ENCODE assay signal across 31 cellular contexts in genomic region chr11:87072787-87073186, GRCh38. TPM values are rescaled to one million over a fixed set of nuclear protein-coding genes. Genes with fewer than 3 reads are reported as not detected.
A peak's percentile ranks its signal among the peaks of the same experiment; 100 is the strongest.
DNase-seq lines count a peak whose midpoint lies in the region; ATAC-seq and TF ChIP-seq lines count a peak whose summit lies in the region.
"Had no signal": no experiment of that assay in that cellular context is flagged by ENCODE, and none has a peak within 500 bp of the region (broad histone marks: within the 10 kb centered on the region; RNA-seq: fewer than 3 reads in every experiment).

No MANE protein-coding gene starts in this region.

- H3K4me1 ChIP-seq in PC-3 (ENCODE audit: insufficient read depth, low read length) = 0 out of 2 replicates have a peak, but pooled peaks cover 8% of the 10 kb centered on the region
- H3K4me1 ChIP-seq: A549, BE2C, Caco-2 had no signal

- H3K4me1 Mint-ChIP-seq in central memory CD8-positive, alpha-beta T cell = no peaks in the 10 kb centered on the region
- H3K4me1 Mint-ChIP-seq: B cell; CD8-positive, alpha-beta memory T cell had no signal

- H3K36me3 Mint-ChIP-seq in central memory CD8-positive, alpha-beta T cell (ENCODE audit: insufficient read depth) = peaks cover 11% of the 10 kb centered on the region

- H3K27me3 Mint-ChIP-seq in central memory CD8-positive, alpha-beta T cell = no peaks in the 10 kb centered on the region
- H3K27me3 Mint-ChIP-seq: B cell; CD4-positive, alpha-beta memory T cell; CD4-positive, alpha-beta T cell; CD4-positive, CD25-positive, alpha-beta regulatory T cell; CD8-positive, alpha-beta memory T cell had no signal

- no peaks in the 10 kb centered on the region for H3K79me2 ChIP-seq in PC-3 (ENCODE audit: low read length)

- BruUV-seq in PC-3 (replicated peaks; lab: Mats Ljungman, UMichigan) = no TSS peak

- H2AFZ ChIP-seq in PC-3 (ENCODE audit: low read length) = no peak overlapping the region

- peaks cover 29% of the 10 kb centered on the region for H3K36me3 ChIP-seq in PC-3 (ENCODE audit: low read depth, low read length)

- H3F3A ChIP-seq in PC-3 (ENCODE audit: low read length, unreplicated experiment) = no peaks in the 10 kb centered on the region

- H3K27ac Mint-ChIP-seq in central memory CD8-positive, alpha-beta T cell (ENCODE audit: low read depth) = peak overlapping the region; percentile 22
- H3K27ac Mint-ChIP-seq: B cell; CD4-positive, alpha-beta memory T cell; CD4-positive, alpha-beta T cell; CD4-positive, CD25-positive, alpha-beta regulatory T cell; CD8-positive, alpha-beta memory T cell; CD8-positive, alpha-beta T cell had no signal

- no peak for TF ChIP-seq CTCF in PC-3 (conservative IDR thresholded peaks at IDR 0.05; ENCODE audit: low read depth, low read length)

- intact Hi-C loops in PC-3 (cut with micrococcal nuclease) = loop anchor here (2.0 kb wide), 1 partner anchor 34 kb away; no protein-coding TSS in a partner anchor

- no peak overlapping the region for H3K9ac ChIP-seq in PC-3 (ENCODE audit: low read length)
- H3K9ac ChIP-seq: BLaER1; BLaER1 treated with 17β-estradiol and CSF1 and Interleukin-3, amounts not matched to agents 10 nM and 100 nM had no signal

- H3K27me3 ChIP-seq in PC-3 (ENCODE audit: low read length) = no peaks in the 10 kb centered on the region
- H3K27me3 ChIP-seq: BE2C; BLaER1; BLaER1 treated with 17β-estradiol and CSF1 and Interleukin-3, amounts not matched to agents 10 nM and 100 nM had no signal

- peak; percentile 31 for DNase-seq in PC-3
- no peak for DNase-seq in central memory CD8-positive, alpha-beta T cell (ENCODE audit: low spot score in 2 of 2)
- DNase-seq in HuH-7 (ENCODE audit: low spot score) = no peak
- no peak for DNase-seq in activated CD4-positive, alpha-beta T cell treated with anti-CD3 and anti-CD28 coated beads, Interleukin-2, amount 50 U/mL, for 4 hours
- DNase-seq: 8988T; ACHN; AML-193; BE2C; C1 segment of cervical spinal cord; Caco-2; Calu3; CD4-positive, alpha-beta memory T cell; CD4-positive, alpha-beta T cell; CD4-positive, CD25-positive, alpha-beta regulatory T cell; CD8-positive, alpha-beta memory T cell; CD8-positive, alpha-beta T cell; COR-L47; DMS 273 treated with DMSO at 0.1 percent for 48 hours; DMS153; DMS53; DMS79; DMS79 treated with DMSO at 0.1 percent for 48 hours; DND-41; EL had no signal

- H3K4me3 ChIP-seq in PC-3 (ENCODE audit: low read length) = no peak overlapping the region
- H3K4me3 ChIP-seq: A549; BLaER1; BLaER1 treated with 17β-estradiol and CSF1 and Interleukin-3, amounts not matched to agents 10 nM and 100 nM had no signal

- H3K4me3 Mint-ChIP-seq in central memory CD8-positive, alpha-beta T cell = no peak overlapping the region
- H3K4me3 Mint-ChIP-seq: B cell; CD14-positive monocyte; CD4-positive, alpha-beta memory T cell; CD4-positive, alpha-beta T cell; CD4-positive, CD25-positive, alpha-beta regulatory T cell; CD8-positive, alpha-beta memory T cell; CD8-positive, alpha-beta T cell had no signal

- H4K20me1 ChIP-seq in PC-3 (ENCODE audit: low read length) = no peaks in the 10 kb centered on the region
- H4K20me1 ChIP-seq: BLaER1; BLaER1 treated with 17β-estradiol and CSF1 and Interleukin-3, amounts not matched to agents 10 nM and 100 nM had no signal

- POLR2A ChIA-PET in PC-3 (lab: Charles Lee; ENCODE audit: unreplicated experiment) = no interaction called here

- H3K9me3 ChIP-seq in PC-3 (ENCODE audit: low read length) = peaks cover 6% of the 10 kb centered on the region; the same call in 1 of the 2 replicates
- H3K9me3 ChIP-seq: A549, BE2C, BLaER1, Caco-2 had no signal

- ATAC-seq in PC-3 = peak; percentile 97
- ATAC-seq in central memory CD8-positive, alpha-beta T cell (replicated peaks; ENCODE audit: extremely low read depth, poor library complexity, severe bottlenecking) = no peak
- ATAC-seq: A549; CD8-positive, alpha-beta T cell had no signal

- CTCF ChIA-PET in PC-3 (lab: Charles Lee) = no interaction called here

- no peak overlapping the region for H3K4me2 ChIP-seq in PC-3 (ENCODE audit: low read length)
- H3K4me2 ChIP-seq: A549; BLaER1; BLaER1 treated with 17β-estradiol and CSF1 and Interleukin-3, amounts not matched to agents 10 nM and 100 nM had no signal

- peak overlapping the region; percentile 20; the same call in 1 of the 2 replicates for H3K27ac ChIP-seq in PC-3 (ENCODE audit: low read length)
- H3K27ac ChIP-seq: 22Rv1; A549; BLaER1; BLaER1 treated with 17β-estradiol and CSF1 and Interleukin-3, amounts not matched to agents 10 nM and 100 nM; C4-2B had no signal

- H3K9me2 ChIP-seq in PC-3 (replicated peaks; ENCODE audit: low read length) = no peaks in the 10 kb centered on the region

- no peaks in the 10 kb centered on the region for H3K9me3 Mint-ChIP-seq in central memory CD8-positive, alpha-beta T cell
- H3K9me3 Mint-ChIP-seq: CD4-positive, alpha-beta memory T cell; CD4-positive, alpha-beta T cell; CD8-positive, alpha-beta memory T cell; CD8-positive, alpha-beta T cell had no signal

RNA-seq across cellular contexts. Expression of gene TMEM135, which starts 35.1 kb away (rescaled TPM):
- 14.0 and 20.2 TPM in 2 replicates for total RNA-seq in PC-3 (2014; rRNA removed)
